ENCODE assay signal across 22 cellular contexts in the genomic region with DNA sequence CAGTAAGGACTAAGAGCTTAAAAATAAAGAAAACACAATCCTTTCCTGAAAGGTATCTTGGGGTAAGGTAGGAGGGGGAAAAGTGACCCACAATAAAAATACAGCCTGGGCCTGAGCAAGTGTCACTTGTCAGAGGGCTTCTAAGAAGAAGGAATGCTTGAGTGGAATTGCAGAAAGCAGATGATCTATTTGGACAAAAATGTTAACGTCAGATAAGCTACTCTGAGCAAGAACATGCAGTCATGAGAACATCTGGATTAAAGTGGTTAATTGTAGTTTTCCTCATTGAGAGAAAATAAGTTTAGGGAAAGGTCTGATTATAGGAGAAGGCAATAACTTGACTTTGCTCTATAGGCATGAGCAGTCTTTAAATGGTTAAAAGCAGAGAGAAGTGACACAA.
"Had no signal": no experiment of that assay in that cellular context is flagged by ENCODE, and none has a peak within 500 bp of the region (broad histone marks: within the 10 kb centered on the region; RNA-seq: fewer than 3 reads in every experiment).

No MANE protein-coding gene starts in this region.

- H3K36me3 ChIP-seq: gastroesophageal sphincter, neutrophil, right lobe of liver, tibial nerve, upper lobe of right lung, vagina had no signal

- ATAC-seq: gastroesophageal sphincter; left colon; mucosa of descending colon; naive thymus-derived CD8-positive, alpha-beta T cell; psoas muscle; right lobe of liver; stimulated activated naive B cell treated with anti-CD40 and anti-IgM and Interleukin-4, amounts not matched to agents 10 μg/mL and 1 μg/mL and 100 μg/mL, for 72 hours; stimulated activated naive CD8-positive, alpha-beta T cell treated with anti-CD3 and anti-CD28 coated beads, Interleukin-15, amount 100 ng/mL, for 72 hours; upper lobe of right lung had no signal

- DNase-seq: cortex of kidney; dorsolateral prefrontal cortex; effector CD8-positive, alpha-beta T cell; glutamatergic neuron; immature natural killer cell; kidney; left colon; mucosa of descending colon; naive thymus-derived CD8-positive, alpha-beta T cell; psoas muscle; retina; right lobe of liver; stimulated activated CD4-positive, alpha-beta T cell treated with anti-CD3 and anti-CD28 coated beads, Interleukin-2, amount 100 ng/mL, for 24 hours; stimulated activated CD4-positive, alpha-beta T cell treated with anti-CD3 and anti-CD28 coated beads, Interleukin-4, amount 100 ng/mL, for 4 hours; stimulated activated naive B cell treated with anti-CD40 and anti-IgM and Interleukin-4, amounts not matched to agents 10 μg/mL and 1 μg/mL and 100 μg/mL, for 72 hours; stimulated activated naive CD8-positive, alpha-beta T cell treated with anti-CD3 and anti-CD28 coated beads, Interleukin-15, amount 100 ng/mL, for 72 hours; testis; upper lobe of right lung had no signal

- H3K9me3 ChIP-seq: gastroesophageal sphincter, mucosa of descending colon, neutrophil, psoas muscle, right lobe of liver, testis, tibial nerve, upper lobe of right lung, vagina had no signal

- H3K4me1 ChIP-seq: gastroesophageal sphincter, psoas muscle, upper lobe of right lung, vagina had no signal

- H3K4me3 ChIP-seq: dorsolateral prefrontal cortex, gastroesophageal sphincter, mucosa of descending colon, psoas muscle, right lobe of liver, testis, tibial nerve, upper lobe of right lung, vagina had no signal

- H3K27me3 ChIP-seq: dorsolateral prefrontal cortex, gastroesophageal sphincter, neutrophil, right lobe of liver, testis, tibial nerve, upper lobe of right lung, vagina had no signal
